In the genomic region with DNA sequence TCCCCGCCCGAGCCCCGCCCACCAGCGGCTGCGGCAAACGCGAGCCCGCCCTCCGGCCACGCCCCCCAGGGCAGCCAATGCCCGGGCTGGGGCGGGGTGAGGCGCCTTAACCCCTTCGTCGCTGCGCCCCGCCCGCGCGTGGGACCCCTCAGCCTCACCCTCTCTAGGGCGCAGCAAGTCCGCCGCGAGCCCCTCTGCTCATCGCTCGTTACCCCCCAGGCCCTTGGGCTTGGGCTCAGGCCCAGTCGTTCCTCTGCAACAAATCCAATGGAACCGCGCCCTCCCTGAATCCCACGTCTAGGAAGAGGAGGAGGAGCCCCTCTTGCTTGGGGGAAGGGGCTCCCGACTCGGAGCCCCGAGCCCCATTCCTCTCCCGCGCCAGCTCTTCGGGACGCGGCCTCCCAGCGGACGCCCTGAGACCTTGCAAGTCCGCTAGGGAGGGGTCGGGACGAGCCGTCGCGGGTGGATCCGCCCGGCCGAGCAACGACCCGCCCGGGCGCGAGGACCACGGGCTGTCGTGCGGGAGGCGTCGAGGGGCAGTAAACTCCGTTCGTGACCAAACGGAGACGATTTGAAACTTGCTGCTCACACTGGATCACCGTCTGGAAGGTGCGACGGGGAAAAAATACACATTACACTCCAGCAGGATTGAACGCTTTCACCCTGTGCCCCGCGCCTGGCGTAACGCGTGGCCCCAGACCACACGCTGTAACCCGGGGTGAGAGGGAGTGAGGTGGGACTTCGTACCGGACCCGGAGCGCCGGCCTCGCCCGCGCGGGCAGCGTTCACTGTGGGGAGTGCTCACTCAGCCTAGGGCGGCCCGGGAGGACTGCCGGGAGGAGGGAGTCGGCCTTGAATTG, we compare ENCODE assay signal across 1 cellular context.
TF ChIP-seq lines count a peak whose summit lies in the region.

No MANE protein-coding gene starts in this region.

TF ChIP-seq in HepG2, 621 proteins besides CTCF, POLR2A, EP300 and RAD21 (continued from another document and continues in another):
- TF ChIP-seq, protein P1, sequence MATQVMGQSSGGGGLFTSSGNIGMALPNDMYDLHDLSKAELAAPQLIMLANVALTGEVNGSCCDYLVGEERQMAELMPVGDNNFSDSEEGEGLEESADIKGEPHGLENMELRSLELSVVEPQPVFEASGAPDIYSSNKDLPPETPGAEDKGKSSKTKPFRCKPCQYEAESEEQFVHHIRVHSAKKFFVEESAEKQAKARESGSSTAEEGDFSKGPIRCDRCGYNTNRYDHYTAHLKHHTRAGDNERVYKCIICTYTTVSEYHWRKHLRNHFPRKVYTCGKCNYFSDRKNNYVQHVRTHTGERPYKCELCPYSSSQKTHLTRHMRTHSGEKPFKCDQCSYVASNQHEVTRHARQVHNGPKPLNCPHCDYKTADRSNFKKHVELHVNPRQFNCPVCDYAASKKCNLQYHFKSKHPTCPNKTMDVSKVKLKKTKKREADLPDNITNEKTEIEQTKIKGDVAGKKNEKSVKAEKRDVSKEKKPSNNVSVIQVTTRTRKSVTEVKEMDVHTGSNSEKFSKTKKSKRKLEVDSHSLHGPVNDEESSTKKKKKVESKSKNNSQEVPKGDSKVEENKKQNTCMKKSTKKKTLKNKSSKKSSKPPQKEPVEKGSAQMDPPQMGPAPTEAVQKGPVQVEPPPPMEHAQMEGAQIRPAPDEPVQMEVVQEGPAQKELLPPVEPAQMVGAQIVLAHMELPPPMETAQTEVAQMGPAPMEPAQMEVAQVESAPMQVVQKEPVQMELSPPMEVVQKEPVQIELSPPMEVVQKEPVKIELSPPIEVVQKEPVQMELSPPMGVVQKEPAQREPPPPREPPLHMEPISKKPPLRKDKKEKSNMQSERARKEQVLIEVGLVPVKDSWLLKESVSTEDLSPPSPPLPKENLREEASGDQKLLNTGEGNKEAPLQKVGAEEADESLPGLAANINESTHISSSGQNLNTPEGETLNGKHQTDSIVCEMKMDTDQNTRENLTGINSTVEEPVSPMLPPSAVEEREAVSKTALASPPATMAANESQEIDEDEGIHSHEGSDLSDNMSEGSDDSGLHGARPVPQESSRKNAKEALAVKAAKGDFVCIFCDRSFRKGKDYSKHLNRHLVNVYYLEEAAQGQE (IDR thresholded peaks at IDR 0.05; ENCODE audit: borderline replicate concordance in 1 of 2, low read depth in 1 of 2, low read length in 2 of 2), result 0 out of 4 replicates have a peak, but pooled peaks of 1 of the 2 experiments have one; percentile 40
- TF ChIP-seq, protein P2, sequence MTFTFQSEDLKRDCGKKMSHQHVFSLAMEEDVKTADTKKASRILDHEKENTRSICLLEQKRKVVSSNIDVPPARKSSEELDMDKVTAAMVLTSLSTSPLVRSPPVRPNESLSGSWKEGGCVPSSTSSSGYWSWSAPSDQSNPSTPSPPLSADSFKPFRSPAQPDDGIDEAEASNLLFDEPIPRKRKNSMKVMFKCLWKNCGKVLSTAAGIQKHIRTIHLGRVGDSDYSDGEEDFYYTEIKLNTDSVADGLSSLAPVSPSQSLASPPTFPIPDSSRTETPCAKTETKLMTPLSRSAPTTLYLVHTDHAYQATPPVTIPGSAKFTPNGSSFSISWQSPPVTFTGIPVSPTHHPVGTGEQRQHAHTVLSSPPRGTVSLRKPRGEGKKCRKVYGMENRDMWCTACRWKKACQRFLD (CRISPR knock-in tag; IDR thresholded peaks at IDR 0.05; ENCODE audit: borderline replicate concordance), result peak; percentile 98
- peak; percentile 89; the same call in 1 of the 2 replicates for TF ChIP-seq WIZ (CRISPR knock-in tag; IDR thresholded peaks at IDR 0.05)
- TF ChIP-seq PLRG1 (conservative IDR thresholded peaks at IDR 0.05), result no peak
- no peak for TF ChIP-seq MLLT10 (CRISPR knock-in tag; IDR thresholded peaks at IDR 0.05)
- peak; percentile 90 for TF ChIP-seq ZNF746 (CRISPR knock-in tag; IDR thresholded peaks at IDR 0.05)
- TF ChIP-seq ZNF251 (CRISPR knock-in tag; IDR thresholded peaks at IDR 0.05), result 0 out of 2 replicates have a peak, but pooled peaks have one; percentile 76
- no peak for TF ChIP-seq SIX1 (CRISPR knock-in tag; IDR thresholded peaks at IDR 0.05; ENCODE audit: borderline replicate concordance)
- peak; percentile 86; the same call in 1 of the 2 replicates for TF ChIP-seq REL (CRISPR knock-in tag; conservative IDR thresholded peaks at IDR 0.05)
- TF ChIP-seq POGZ (CRISPR knock-in tag; IDR thresholded peaks at IDR 0.05), result peak; percentile 73; the same call in 1 of the 2 replicates
- no peak for TF ChIP-seq REXO4 (CRISPR knock-in tag; IDR thresholded peaks at IDR 0.05; ENCODE audit: borderline replicate concordance)
- TF ChIP-seq ZBTB7A (CRISPR knock-in tag; IDR thresholded peaks at IDR 0.05), result peak; percentile 99
- TF ChIP-seq ZNF546 (CRISPR knock-in tag; conservative IDR thresholded peaks at IDR 0.05), result peak; percentile 90; the same call in 1 of the 2 replicates
- TF ChIP-seq, protein P3, sequence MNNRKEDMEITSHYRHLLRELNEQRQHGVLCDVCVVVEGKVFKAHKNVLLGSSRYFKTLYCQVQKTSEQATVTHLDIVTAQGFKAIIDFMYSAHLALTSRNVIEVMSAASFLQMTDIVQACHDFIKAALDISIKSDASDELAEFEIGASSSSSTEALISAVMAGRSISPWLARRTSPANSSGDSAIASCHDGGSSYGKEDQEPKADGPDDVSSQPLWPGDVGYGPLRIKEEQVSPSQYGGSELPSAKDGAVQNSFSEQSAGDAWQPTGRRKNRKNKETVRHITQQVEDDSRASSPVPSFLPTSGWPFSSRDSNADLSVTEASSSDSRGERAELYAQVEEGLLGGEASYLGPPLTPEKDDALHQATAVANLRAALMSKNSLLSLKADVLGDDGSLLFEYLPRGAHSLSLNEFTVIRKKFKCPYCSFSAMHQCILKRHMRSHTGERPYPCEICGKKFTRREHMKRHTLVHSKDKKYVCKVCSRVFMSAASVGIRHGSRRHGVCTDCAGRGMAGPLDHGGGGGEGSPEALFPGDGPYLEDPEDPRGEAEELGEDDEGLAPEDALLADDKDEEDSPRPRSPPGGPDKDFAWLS (CRISPR knock-in tag; IDR thresholded peaks at IDR 0.05; ENCODE audit: borderline replicate concordance), result no peak; the same call in 1 of the 2 replicates
- peak; percentile 59; the same call in 1 of the 2 replicates for TF ChIP-seq TSC22D2 (CRISPR knock-in tag; IDR thresholded peaks at IDR 0.05; ENCODE audit: borderline replicate concordance)
- TF ChIP-seq, protein P4, sequence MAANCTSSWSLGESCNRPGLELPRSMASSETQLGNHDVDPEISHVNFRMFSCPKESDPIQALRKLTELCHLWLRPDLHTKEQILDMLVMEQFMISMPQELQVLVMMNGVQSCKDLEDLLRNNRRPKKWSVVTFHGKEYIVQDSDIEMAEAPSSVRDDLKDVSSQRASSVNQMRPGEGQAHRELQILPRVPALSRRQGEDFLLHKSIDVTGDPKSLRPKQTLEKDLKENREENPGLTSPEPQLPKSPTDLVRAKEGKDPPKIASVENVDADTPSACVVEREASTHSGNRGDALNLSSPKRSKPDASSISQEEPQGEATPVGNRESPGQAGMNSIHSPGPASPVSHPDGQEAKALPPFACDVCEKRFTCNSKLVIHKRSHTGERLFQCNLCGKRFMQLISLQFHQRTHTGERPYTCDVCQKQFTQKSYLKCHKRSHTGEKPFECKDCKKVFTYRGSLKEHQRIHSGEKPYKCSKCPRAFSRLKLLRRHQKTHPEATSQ (CRISPR knock-in tag; IDR thresholded peaks at IDR 0.05; ENCODE audit: borderline replicate concordance), result peak; percentile 85; the same call in 1 of the 2 replicates
- TF ChIP-seq SIN3B (IDR thresholded peaks at IDR 0.05; ENCODE audit: low read length), result 0 out of 2 replicates have a peak, but pooled peaks have one; percentile 44
- peak; percentile 66; the same call in 1 of the 2 replicates for TF ChIP-seq SP5 (CRISPR knock-in tag; IDR thresholded peaks at IDR 0.05; ENCODE audit: borderline replicate concordance, low read depth)
- 0 out of 2 replicates have a peak, but pooled peaks have one; percentile 57 for TF ChIP-seq ZC3H4 (CRISPR knock-in tag; IDR thresholded peaks at IDR 0.05; ENCODE audit: borderline replicate concordance)
- no peak for TF ChIP-seq EHMT2 (IDR thresholded peaks at IDR 0.05; ENCODE audit: borderline replicate concordance, low read depth, low read length)
- TF ChIP-seq DMAP1 (CRISPR knock-in tag; IDR thresholded peaks at IDR 0.05), result peak; percentile 90
- no peak for TF ChIP-seq MED13 (CRISPR knock-in tag; IDR thresholded peaks at IDR 0.05)
- TF ChIP-seq U2AF2 (IDR thresholded peaks at IDR 0.05; ENCODE audit: low read depth, low read length), result no peak
- TF ChIP-seq, protein P5, sequence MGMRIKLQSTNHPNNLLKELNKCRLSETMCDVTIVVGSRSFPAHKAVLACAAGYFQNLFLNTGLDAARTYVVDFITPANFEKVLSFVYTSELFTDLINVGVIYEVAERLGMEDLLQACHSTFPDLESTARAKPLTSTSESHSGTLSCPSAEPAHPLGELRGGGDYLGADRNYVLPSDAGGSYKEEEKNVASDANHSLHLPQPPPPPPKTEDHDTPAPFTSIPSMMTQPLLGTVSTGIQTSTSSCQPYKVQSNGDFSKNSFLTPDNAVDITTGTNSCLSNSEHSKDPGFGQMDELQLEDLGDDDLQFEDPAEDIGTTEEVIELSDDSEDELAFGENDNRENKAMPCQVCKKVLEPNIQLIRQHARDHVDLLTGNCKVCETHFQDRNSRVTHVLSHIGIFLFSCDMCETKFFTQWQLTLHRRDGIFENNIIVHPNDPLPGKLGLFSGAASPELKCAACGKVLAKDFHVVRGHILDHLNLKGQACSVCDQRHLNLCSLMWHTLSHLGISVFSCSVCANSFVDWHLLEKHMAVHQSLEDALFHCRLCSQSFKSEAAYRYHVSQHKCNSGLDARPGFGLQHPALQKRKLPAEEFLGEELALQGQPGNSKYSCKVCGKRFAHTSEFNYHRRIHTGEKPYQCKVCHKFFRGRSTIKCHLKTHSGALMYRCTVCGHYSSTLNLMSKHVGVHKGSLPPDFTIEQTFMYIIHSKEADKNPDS (CRISPR knock-in tag; IDR thresholded peaks at IDR 0.05), result peak; percentile 48; the same call in 1 of the 2 replicates
- peak; percentile 44 for TF ChIP-seq ELF1 (CRISPR knock-in tag; IDR thresholded peaks at IDR 0.05)
- TF ChIP-seq, protein P6, sequence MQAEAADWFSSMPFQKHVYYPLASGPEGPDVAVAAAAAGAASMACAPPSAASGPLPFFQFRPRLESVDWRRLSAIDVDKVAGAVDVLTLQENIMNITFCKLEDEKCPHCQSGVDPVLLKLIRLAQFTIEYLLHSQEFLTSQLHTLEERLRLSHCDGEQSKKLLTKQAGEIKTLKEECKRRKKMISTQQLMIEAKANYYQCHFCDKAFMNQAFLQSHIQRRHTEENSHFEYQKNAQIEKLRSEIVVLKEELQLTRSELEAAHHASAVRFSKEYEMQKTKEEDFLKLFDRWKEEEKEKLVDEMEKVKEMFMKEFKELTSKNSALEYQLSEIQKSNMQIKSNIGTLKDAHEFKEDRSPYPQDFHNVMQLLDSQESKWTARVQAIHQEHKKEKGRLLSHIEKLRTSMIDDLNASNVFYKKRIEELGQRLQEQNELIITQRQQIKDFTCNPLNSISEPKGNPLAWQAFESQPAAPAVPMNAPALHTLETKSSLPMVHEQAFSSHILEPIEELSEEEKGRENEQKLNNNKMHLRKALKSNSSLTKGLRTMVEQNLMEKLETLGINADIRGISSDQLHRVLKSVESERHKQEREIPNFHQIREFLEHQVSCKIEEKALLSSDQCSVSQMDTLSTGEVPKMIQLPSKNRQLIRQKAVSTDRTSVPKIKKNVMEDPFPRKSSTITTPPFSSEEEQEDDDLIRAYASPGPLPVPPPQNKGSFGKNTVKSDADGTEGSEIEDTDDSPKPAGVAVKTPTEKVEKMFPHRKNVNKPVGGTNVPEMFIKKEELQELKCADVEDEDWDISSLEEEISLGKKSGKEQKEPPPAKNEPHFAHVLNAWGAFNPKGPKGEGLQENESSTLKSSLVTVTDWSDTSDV (CRISPR knock-in tag; IDR thresholded peaks at IDR 0.05), result peak; percentile 97
- TF ChIP-seq KLF6 (CRISPR knock-in tag; IDR thresholded peaks at IDR 0.05), result peak; percentile 7
- 0 out of 2 replicates have a peak, but pooled peaks have one; percentile 81 for TF ChIP-seq KAT7 (CRISPR knock-in tag; IDR thresholded peaks at IDR 0.05; ENCODE audit: borderline replicate concordance)
- TF ChIP-seq, protein P7, sequence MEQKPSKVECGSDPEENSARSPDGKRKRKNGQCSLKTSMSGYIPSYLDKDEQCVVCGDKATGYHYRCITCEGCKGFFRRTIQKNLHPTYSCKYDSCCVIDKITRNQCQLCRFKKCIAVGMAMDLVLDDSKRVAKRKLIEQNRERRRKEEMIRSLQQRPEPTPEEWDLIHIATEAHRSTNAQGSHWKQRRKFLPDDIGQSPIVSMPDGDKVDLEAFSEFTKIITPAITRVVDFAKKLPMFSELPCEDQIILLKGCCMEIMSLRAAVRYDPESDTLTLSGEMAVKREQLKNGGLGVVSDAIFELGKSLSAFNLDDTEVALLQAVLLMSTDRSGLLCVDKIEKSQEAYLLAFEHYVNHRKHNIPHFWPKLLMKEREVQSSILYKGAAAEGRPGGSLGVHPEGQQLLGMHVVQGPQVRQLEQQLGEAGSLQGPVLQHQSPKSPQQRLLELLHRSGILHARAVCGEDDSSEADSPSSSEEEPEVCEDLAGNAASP (CRISPR knock-in tag; IDR thresholded peaks at IDR 0.05; ENCODE audit: borderline replicate concordance), result peak; percentile 60
- TF ChIP-seq JUN (CRISPR knock-in tag; IDR thresholded peaks at IDR 0.05), result no peak; the same call in 1 of the 2 replicates
- peak; percentile 89 for TF ChIP-seq ZNF441 (CRISPR knock-in tag; IDR thresholded peaks at IDR 0.05; ENCODE audit: borderline replicate concordance)
- TF ChIP-seq TCF12 (IDR thresholded peaks at IDR 0.05), result no peak
- peak; percentile 51; the same call in 1 of the 2 replicates for TF ChIP-seq TCF12 (CRISPR knock-in tag; IDR thresholded peaks at IDR 0.05)
- TF ChIP-seq XRCC5 (optimal IDR thresholded peaks at IDR 0.05; ENCODE audit: low read length), result peak; percentile 87
- no peak for TF ChIP-seq MAFG (CRISPR knock-in tag; IDR thresholded peaks at IDR 0.05)
- TF ChIP-seq IKZF1 (IDR thresholded peaks at IDR 0.05), result no peak
- TF ChIP-seq ELF3 (CRISPR knock-in tag; IDR thresholded peaks at IDR 0.05), result peak; percentile 79; the same call in 1 of the 2 replicates
- TF ChIP-seq RFX1 (IDR thresholded peaks at IDR 0.05), result no peak
- peak; percentile 94 for TF ChIP-seq ZNF605 (CRISPR knock-in tag; IDR thresholded peaks at IDR 0.05)
- TF ChIP-seq ZFAT (CRISPR knock-in tag; conservative IDR thresholded peaks at IDR 0.05), result no peak
- TF ChIP-seq NR2C2 (CRISPR knock-in tag; IDR thresholded peaks at IDR 0.05; ENCODE audit: borderline replicate concordance), result no peak
- TF ChIP-seq ZNF343 (CRISPR knock-in tag; IDR thresholded peaks at IDR 0.05), result peak; percentile 75; the same call in 1 of the 2 replicates
- peak; percentile 41 for TF ChIP-seq TEAD3 (CRISPR knock-in tag; optimal IDR thresholded peaks at IDR 0.05; ENCODE audit: borderline replicate concordance)
- TF ChIP-seq CCDC6 (CRISPR knock-in tag; IDR thresholded peaks at IDR 0.05), result peak; percentile 92; the same call in 1 of the 2 replicates
- TF ChIP-seq PHF5A (CRISPR knock-in tag; IDR thresholded peaks at IDR 0.05; ENCODE audit: low read depth, unreplicated experiment), result peak; percentile 56
- TF ChIP-seq ESRRA (CRISPR knock-in tag; IDR thresholded peaks at IDR 0.05; ENCODE audit: low read depth), result peak; percentile 13
- TF ChIP-seq RFXAP (CRISPR knock-in tag; IDR thresholded peaks at IDR 0.05; ENCODE audit: borderline replicate concordance), result peak; percentile 55
- TF ChIP-seq KDM3A (CRISPR knock-in tag; IDR thresholded peaks at IDR 0.05; ENCODE audit: low read depth), result peak; percentile 98
- TF ChIP-seq SP2 (CRISPR knock-in tag; IDR thresholded peaks at IDR 0.05), result 0 out of 2 replicates have a peak, but pooled peaks have one; percentile 39
- peak; percentile 42 for TF ChIP-seq MIER3 (CRISPR knock-in tag; IDR thresholded peaks at IDR 0.05; ENCODE audit: borderline replicate concordance)
